27 cellular contexts compared by ENCODE assay signal in the genomic region with DNA sequence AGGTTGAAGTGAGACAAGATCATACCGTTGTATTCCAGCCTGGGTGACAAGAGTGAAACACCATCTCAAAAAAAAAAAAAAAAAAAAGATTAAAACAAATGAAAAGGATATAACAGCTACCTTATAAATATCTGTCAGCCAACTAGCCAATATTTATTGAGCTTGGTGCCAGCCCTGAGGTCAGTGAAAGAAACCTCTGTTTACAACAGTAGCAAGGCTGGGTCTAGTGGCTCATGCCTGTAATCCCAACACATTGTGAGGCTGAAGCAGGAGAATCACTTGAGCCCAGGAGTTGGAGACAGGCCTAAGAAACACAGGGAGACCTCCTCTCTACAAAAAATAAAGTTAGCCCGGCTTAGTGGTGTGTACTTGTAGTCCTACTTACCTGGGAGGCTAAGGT. TPM values are rescaled to one million over a fixed set of nuclear protein-coding genes. Genes with fewer than 3 reads are reported as not detected.
"Had no signal": no experiment of that assay in that cellular context is flagged by ENCODE, and none has a peak within 500 bp of the region (broad histone marks: within the 10 kb centered on the region; RNA-seq: fewer than 3 reads in every experiment).

No MANE protein-coding gene starts in this region.

- FAIRE-seq: pancreas, small intestine, urothelium cell line had no signal

- ATAC-seq: natural killer cell treated with Interleukin-12 subunit alpha and Interleukin-12 subunit beta and Interleukin-15 and Interleukin-18, amount 100 ng/mL, for 72 hours; pancreas; psoas muscle; right cardiac atrium; stimulated activated effector memory CD8-positive, alpha-beta T cell treated with anti-CD3 and anti-CD28 coated beads, Interleukin-12 subunit alpha, Interleukin-12 subunit beta, amount 100 ng/mL, for 72 hours; stimulated activated naive B cell treated with anti-CD40 and anti-IgM and Interleukin-4, amounts not matched to agents 10 μg/mL and 1 μg/mL and 100 μg/mL, for 72 hours had no signal

- DNase-seq: nephron progenitor cell; nucleus accumbens; pancreas; psoas muscle; right cardiac atrium; right lobe of liver; sigmoid colon; small intestine; stimulated activated CD4-positive, alpha-beta T cell treated with anti-CD3 and anti-CD28 coated beads, Interleukin-15, amount 100 ng/mL, for 24 hours; stimulated activated CD4-positive, alpha-beta T cell treated with anti-CD3 and anti-CD28 coated beads, Interleukin-2, amount 100 ng/mL, for 24 hours; stimulated activated CD4-positive, alpha-beta T cell treated with anti-CD3 and anti-CD28 coated beads, Interleukin-2, amount 100 ng/mL, for 48 hours; stimulated activated CD4-positive, alpha-beta T cell treated with anti-CD3 and anti-CD28 coated beads, Interleukin-4, amount 100 ng/mL, for 24 hours; stimulated activated naive B cell treated with anti-CD40 and anti-IgM and Interleukin-4, amounts not matched to agents 10 μg/mL and 1 μg/mL and 100 μg/mL, for 72 hours; stimulated activated naive CD4-positive, alpha-beta T cell treated with Interleukin-2 at 50 U/mL for 16 hours; stomach; thyroid gland; trophoblast cell; upper lobe of left lung had no signal

RNA-seq across cellular contexts. Expression of gene UTY, which starts 12.6 kb away (rescaled TPM):
- total RNA-seq: neural crest cell, osteocyte, progenitor cell of endocrine pancreas, psoas muscle, renal cortical epithelial cell, ureter, vagina had no signal
